ENCODE assay signal across 8 cellular contexts in genomic region chr22:46575915-46576555, GRCh38. TPM values are rescaled to one million over a fixed set of nuclear protein-coding genes. Genes with fewer than 3 reads are reported as not detected.
DNase-seq lines count a peak whose midpoint lies in the region; ATAC-seq and TF ChIP-seq lines count a peak whose summit lies in the region.

No MANE protein-coding gene starts in this region.

- no peaks in the 10 kb centered on the region for H3K9me2 ChIP-seq in Loucy (replicated peaks; ENCODE audit: low read depth, low read length)

- peak overlapping the region; percentile 81 for H3K4me2 ChIP-seq in Loucy (ENCODE audit: low read depth, low read length, poor library complexity, severe bottlenecking)

- TF ChIP-seq CTCF in BE2C (IDR thresholded peaks at IDR 0.05; ENCODE audit: low read depth, low read length) (no peak; the same call in 1 of the 2 replicates), Loucy (conservative IDR thresholded peaks at IDR 0.05; ENCODE audit: low read length) (no peak), coronary artery (IDR thresholded peaks at IDR 0.05) (no peak)

- H3K9me3 ChIP-seq in BE2C (no peaks in the 10 kb centered on the region), Loucy (ENCODE audit: insufficient read depth, low read depth, low read length) (no peaks in the 10 kb centered on the region)

- DNase-seq in BE2C: peak; percentile 66
- DNase-seq in coronary artery (ENCODE audit: low spot score): no peak
- DNase-seq in naive B cell: no peak
- no peak for DNase-seq in RKO (ENCODE audit: low spot score)
- DNase-seq in NCI-H2196 treated with DMSO at 0.1 percent for 48 hours (lab: John Stamatoyannopoulos, UW; ENCODE audit: unreplicated experiment): no peak
- no peak for DNase-seq in NCI-H2081 (lab: John Stamatoyannopoulos, UW)

- H3K27ac ChIP-seq in coronary artery: peak overlapping the region in 1 of 2 donors; percentile 85

- H4K20me1 ChIP-seq in Loucy (ENCODE audit: insufficient read depth, low read length, poor library complexity, severe bottlenecking): peaks cover 7% of the 10 kb centered on the region

- H3K79me2 ChIP-seq in Loucy (ENCODE audit: insufficient read depth, low read length): peaks cover 31% of the 10 kb centered on the region

- H3K36me3 ChIP-seq in BE2C: no peaks in the 10 kb centered on the region; the same call in 1 of the 2 replicates
- no peaks in the 10 kb centered on the region for H3K36me3 ChIP-seq in Loucy (ENCODE audit: insufficient read depth, low read length)

- peaks cover 9 to 13% (median 12%) of the 10 kb centered on the region in 7 donors for H3K9me3 Mint-ChIP-seq in naive B cell

- H3K27me3 Mint-ChIP-seq in naive B cell: no peaks in the 10 kb centered on the region

- peak overlapping the region; percentile 71 to 93 (median 88) for H3K4me3 Mint-ChIP-seq in naive B cell

- peak overlapping the region; percentile 75 for H3K9ac ChIP-seq in Loucy (ENCODE audit: low read depth, low read length, poor library complexity, severe bottlenecking)

- no peak for ATAC-seq in naive B cell (ENCODE audit: low read depth in 2 of 2)
- ATAC-seq in HG02571 (IDR thresholded peaks at IDR 0.05; ENCODE audit: unreplicated experiment): no peak

- H3K4me3 ChIP-seq in BE2C (ENCODE audit: low read depth, low read length) (peak overlapping the region; percentile 54), Loucy (ENCODE audit: low read length, poor library complexity, severe bottlenecking) (peak overlapping the region; percentile 75), coronary artery (peak overlapping the region; percentile 88)

- H3K4me1 ChIP-seq in BE2C: peaks cover 33% of the 10 kb centered on the region
- peaks cover 45% of the 10 kb centered on the region for H3K4me1 ChIP-seq in Loucy (ENCODE audit: insufficient read depth, low read length, poor library complexity, severe bottlenecking)

- no peaks in the 10 kb centered on the region for H3F3A ChIP-seq in Loucy (ENCODE audit: low read depth)

- H3K27me3 ChIP-seq in BE2C (no peaks in the 10 kb centered on the region), Loucy (ENCODE audit: insufficient read depth, low read length, poor library complexity, severe bottlenecking) (no peaks in the 10 kb centered on the region)

- peaks cover 48 to 51% (median 51%) of the 10 kb centered on the region in 3 donors for H3K4me1 Mint-ChIP-seq in naive B cell

- H3K27ac Mint-ChIP-seq in naive B cell: peak overlapping the region in 5 of 6 donors; percentile 57 to 96 (median 82)

- H3K36me3 Mint-ChIP-seq in naive B cell: peaks cover 0 to 14% of the 10 kb centered on the region in 2 donors

- H2AFZ ChIP-seq in Loucy (ENCODE audit: low read length): peak overlapping the region; percentile 86

RNA-seq across cellular contexts. Expression of gene CELSR1, which starts 38.6 kb away (rescaled TPM):
- polyA plus RNA-seq in BE2C (2012; ENCODE audit: insufficient read depth, insufficient read length, low read depth): 0.29 TPM
- 1 to 10 TPM in 5 of 6 donors, under 1 TPM in 1; 0.94 to 3.9 (median 2.1) TPM for polyA plus RNA-seq in naive B cell (ENCODE audit: low read depth in 6 of 6)

RNA-seq across cellular contexts. Expression of gene GRAMD4, which starts 44.2 kb away (rescaled TPM):
- polyA plus RNA-seq in BE2C (2012; ENCODE audit: insufficient read depth, insufficient read length, low read depth): 53.7 TPM
- polyA plus RNA-seq in naive B cell (ENCODE audit: low read depth in 6 of 6): 10 to 100 TPM in 1 of 6 donors, 1 to 10 TPM in 5; 4.0 to 12.5 (median 6.9) TPM
